Comparison of ENCODE assay signal across 18 cellular contexts in the genomic region with DNA sequence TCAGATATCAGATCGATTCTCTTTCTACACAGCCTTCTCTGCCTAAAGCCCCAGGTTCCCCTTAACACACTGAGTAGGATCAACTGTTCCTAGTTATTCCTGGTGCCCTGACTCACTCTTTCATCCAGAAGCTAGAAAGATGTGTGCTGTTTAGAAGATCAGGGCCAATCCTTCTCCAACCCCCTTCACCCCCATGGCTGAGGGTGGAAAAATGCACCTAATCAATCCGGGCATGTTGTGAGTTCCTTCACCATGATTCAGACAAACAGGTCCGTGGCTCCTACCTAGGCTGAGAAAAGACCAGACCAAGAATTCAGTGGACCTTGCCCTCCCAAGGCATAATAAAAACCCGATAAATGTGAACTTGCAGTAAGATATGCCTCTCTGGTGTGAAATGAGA.
DNase-seq lines count a peak whose midpoint lies in the region; ATAC-seq, FAIRE-seq and TF ChIP-seq lines count a peak whose summit lies in the region.
"Had no signal": no experiment of that assay in that cellular context is flagged by ENCODE, and none has a peak within 500 bp of the region (broad histone marks: within the 10 kb centered on the region; RNA-seq: fewer than 3 reads in every experiment).

No MANE protein-coding gene starts in this region.

- POLR2A ChIA-PET in MCF 10A (lab: Yijun Ruan, JAX): interaction anchor here (0.7 to 1.6 kb wide), 4 partner anchors 8 to 20 kb away, joined by 3 to 9 read pairs (median 4); no protein-coding TSS in a partner anchor

- no peak overlapping the region for H2AK5ac ChIP-seq in trophoblast cell (ENCODE audit: low read length)

- no peaks in the 10 kb centered on the region for H3K9me3 Mint-ChIP-seq in MCF 10A (ENCODE audit: unreplicated experiment)
- H3K9me3 Mint-ChIP-seq: CD14-positive monocyte, GM23338 had no signal

- no peaks in the 10 kb centered on the region for H3K36me3 Mint-ChIP-seq in MCF 10A (ENCODE audit: insufficient read depth, unreplicated experiment)
- H3K36me3 Mint-ChIP-seq: CD14-positive monocyte had no signal

- no peak overlapping the region for H2BK120ac ChIP-seq in trophoblast cell (ENCODE audit: insufficient read depth, low read length, poor library complexity)

- peak; percentile 67 for FAIRE-seq in keratinocyte (lab: Jason Lieb, UNC)
- peak; percentile 77 for FAIRE-seq in urothelium cell line (lab: Jason Lieb, UNC)
- FAIRE-seq in frontal cortex (lab: Jason Lieb, UNC): no peak
- FAIRE-seq: HTR-8/SVneo had no signal

- no peaks in the 10 kb centered on the region for H3K27me3 ChIP-seq in mammary epithelial cell (ENCODE audit: insufficient read depth, low read length)
- H3K27me3 ChIP-seq in keratinocyte (ENCODE audit: control insufficient read depth, extremely low read depth, insufficient read depth, low read length): no peaks in the 10 kb centered on the region
- H3K27me3 ChIP-seq in trophoblast cell (ENCODE audit: insufficient read depth, low read length): no peaks in the 10 kb centered on the region

- no peak overlapping the region for H4K8ac ChIP-seq in trophoblast cell (ENCODE audit: low read depth, low read length)

- no peak overlapping the region for H4K91ac ChIP-seq in trophoblast cell (ENCODE audit: low read depth, low read length)

- H3K79me2 ChIP-seq in mammary epithelial cell (ENCODE audit: insufficient read depth, low read length) (peaks cover 40% of the 10 kb centered on the region), keratinocyte (ENCODE audit: control insufficient read depth, insufficient read depth, low read length) (peaks cover 33% of the 10 kb centered on the region), trophoblast cell (ENCODE audit: control insufficient read depth, insufficient read depth, low read length, poor library complexity) (no peaks in the 10 kb centered on the region)

- H3K9ac ChIP-seq in mammary epithelial cell (ENCODE audit: insufficient read depth, low read length): no peak overlapping the region
- H3K9ac ChIP-seq in keratinocyte (ENCODE audit: control insufficient read depth, extremely low read depth, insufficient read depth, low read length): no peak overlapping the region
- H3K9ac ChIP-seq in trophoblast cell (ENCODE audit: low read length): no peak overlapping the region

- no peak for ATAC-seq in GM18870 (IDR thresholded peaks at IDR 0.05; ENCODE audit: unreplicated experiment)
- ATAC-seq: GM23338 had no signal

- dilution Hi-C loops in mammary epithelial cell (cut with HindIII; ENCODE audit: low sequenced_read_pairs): no loop called here
- dilution Hi-C loops in keratinocyte (cut with MboI; ENCODE audit: extremely low pct_ligation_motif_present, low sequenced_read_pairs): no loop called here

- H3K36me3 ChIP-seq in mammary epithelial cell (ENCODE audit: insufficient read depth, low read length): no peaks in the 10 kb centered on the region
- H3K36me3 ChIP-seq in keratinocyte (ENCODE audit: control insufficient read depth in 2 of 2, extremely low read depth in 1 of 2, insufficient read depth in 2 of 2, low read length in 2 of 2): peaks cover 0 to 4% of the 10 kb centered on the region in 2 experiments
- no peaks in the 10 kb centered on the region for H3K36me3 ChIP-seq in trophoblast cell (ENCODE audit: control insufficient read depth in 1 of 2, insufficient read depth in 2 of 2, low read length in 2 of 2)

- H3K23ac ChIP-seq in trophoblast cell (ENCODE audit: low read length): no peak overlapping the region

- H3K4me1 Mint-ChIP-seq in MCF 10A (ENCODE audit: insufficient read depth, unreplicated experiment): peaks cover 45% of the 10 kb centered on the region

- H4K20me1 ChIP-seq in mammary epithelial cell (ENCODE audit: insufficient read depth, low read length) (no peaks in the 10 kb centered on the region), keratinocyte (ENCODE audit: control insufficient read depth, extremely low read depth, insufficient read depth, low read length) (no peaks in the 10 kb centered on the region)

- CTCF ChIA-PET in mammary epithelial cell (lab: Charles Lee; ENCODE audit: low non-redundant PET) (no interaction called here), MCF 10A (lab: Yijun Ruan, JAX) (interaction anchor here (0.6 to 1.3 kb wide), 4 partner anchors 10 to 166 kb away, joined by 3 to 7 read pairs (median 3); no protein-coding TSS in a partner anchor)

- H3K9me3 ChIP-seq in mammary epithelial cell (replicated peaks; ENCODE audit: insufficient read depth, low read length) (no peaks in the 10 kb centered on the region), keratinocyte (ENCODE audit: control insufficient read depth, low read depth, low read length) (no peaks in the 10 kb centered on the region), trophoblast cell (ENCODE audit: insufficient read depth, low read depth, low read length) (no peaks in the 10 kb centered on the region)

- DNase-seq in mammary epithelial cell (peak; percentile 31), MCF 10A (ENCODE audit: unreplicated experiment) (no peak), keratinocyte (ENCODE audit: low read depth, low spot score) (no peak), trophoblast cell (peak; percentile 89 to 92), urothelium cell line (ENCODE audit: low spot score) (no peak), NCI-H1048 (lab: John Stamatoyannopoulos, UW) (no peak), frontal cortex (ENCODE audit: low spot score in 2 of 2) (no peak)
- DNase-seq: 8988T, NCI-H146, NCI-H2081 treated with DMSO at 0.1 percent for 48 hours, NCI-H2227 treated with DMSO at 0.1 percent for 48 hours, NCI-H526 treated with DMSO at 0.1 percent for 48 hours, PC-9, Right ventricle myocardium superior had no signal

- H3K4me3 ChIP-seq in mammary epithelial cell (replicated peaks in 1 of 3; ENCODE audit: insufficient read depth in 1 of 3, low read depth in 2 of 3, low read length in 3 of 3) (no peak overlapping the region), keratinocyte (ENCODE audit: control insufficient read depth in 2 of 3, extremely low read depth in 1 of 3, insufficient read depth in 2 of 3, low read depth in 1 of 3, low read length in 3 of 3) (no peak overlapping the region), trophoblast cell (ENCODE audit: low read depth, low read length) (no peak overlapping the region)
- H3K4me3 ChIP-seq: GM23338, PC-9 had no signal

- no peak overlapping the region for H2BK5ac ChIP-seq in trophoblast cell (ENCODE audit: low read depth, low read length, poor library complexity)

- H3K4ac ChIP-seq in trophoblast cell (ENCODE audit: low read depth, low read length): no peak overlapping the region

- peaks cover 4% of the 10 kb centered on the region for H3K79me1 ChIP-seq in trophoblast cell (ENCODE audit: low read length)

- no peak for TF ChIP-seq CTCF in mammary epithelial cell (conservative IDR thresholded peaks at IDR 0.05 in 1 of 2, IDR thresholded peaks at IDR 0.05 in 1 of 2; ENCODE audit: extremely low read depth in 1 of 2, insufficient read depth in 1 of 2, low read depth in 1 of 2, low read length in 2 of 2)
- TF ChIP-seq CTCF in MCF 10A (IDR thresholded peaks at IDR 0.05; ENCODE audit: unreplicated experiment): no peak
- TF ChIP-seq CTCF in keratinocyte (optimal IDR thresholded peaks at IDR 0.05 in 1 of 3, IDR thresholded peaks at IDR 0.05 in 1 of 3, conservative IDR thresholded peaks at IDR 0.05 in 1 of 3; ENCODE audit: extremely low read depth in 1 of 3, insufficient read depth in 2 of 3, low read length in 3 of 3): no peak

- H3K9me1 ChIP-seq in keratinocyte (ENCODE audit: control insufficient read depth, extremely low read depth, insufficient read depth, low read length): peaks cover 3% of the 10 kb centered on the region

- no peak overlapping the region for H3K27ac ChIP-seq in mammary epithelial cell (ENCODE audit: insufficient read depth, low read depth, low read length)
- no peak overlapping the region for H3K27ac ChIP-seq in keratinocyte (ENCODE audit: control insufficient read depth, insufficient read depth, low read length)
- no peak overlapping the region for H3K27ac ChIP-seq in trophoblast cell (ENCODE audit: low read depth, low read length)
- H3K27ac ChIP-seq: PC-9 had no signal

- H3K27ac Mint-ChIP-seq in MCF 10A (ENCODE audit: low read depth, unreplicated experiment): no peak overlapping the region
- H3K27ac Mint-ChIP-seq: CD14-positive monocyte, GM23338 had no signal

- H3K18ac ChIP-seq in trophoblast cell (ENCODE audit: low read length): no peak overlapping the region

- WGBS in mammary epithelial cell (ENCODE audit: low coverage, missing lambda C conversion rate): 77% methylated on average over 4 of the region's 4 CpGs
- no CpG with 5 or more reads among the region's 4 CpGs for WGBS in trophoblast cell (ENCODE audit: extremely low coverage, insufficient coverage, insufficient read length)

- in situ Hi-C loops in mammary epithelial cell (cut with MboI; ENCODE audit: low sequenced_read_pairs in 2 of 2): no loop called here

- H3K4me2 ChIP-seq in mammary epithelial cell (ENCODE audit: insufficient read depth, low read depth, low read length): no peak overlapping the region
- H3K4me2 ChIP-seq in keratinocyte (ENCODE audit: control insufficient read depth, extremely low read depth, insufficient read depth, low read depth, low read length): peak overlapping the region; percentile 22
- no peak overlapping the region for H3K4me2 ChIP-seq in trophoblast cell (ENCODE audit: low read length)
- H3K4me2 ChIP-seq: GM23338, PC-9 had no signal

- H2BK12ac ChIP-seq in trophoblast cell (ENCODE audit: low read length): no peak overlapping the region

- H2AFZ ChIP-seq in mammary epithelial cell (ENCODE audit: low read depth, low read length): no peak overlapping the region
- no peak overlapping the region for H2AFZ ChIP-seq in keratinocyte (ENCODE audit: control insufficient read depth, low read length)
- H2AFZ ChIP-seq in trophoblast cell (ENCODE audit: insufficient read depth, low read length, poor library complexity): no peak overlapping the region
- H2AFZ ChIP-seq: GM23338, PC-9 had no signal

- intact Hi-C loops in mammary epithelial cell (cut with micrococcal nuclease) (no loop called here), MCF 10A (cut with micrococcal nuclease) (no loop called here)

- no peak overlapping the region for H3K14ac ChIP-seq in trophoblast cell (ENCODE audit: low read length)

- no peak overlapping the region for H3K4me3 Mint-ChIP-seq in MCF 10A (ENCODE audit: unreplicated experiment)
- H3K4me3 Mint-ChIP-seq: CD14-positive monocyte, GM23338 had no signal

- no peak overlapping the region for H4K12ac ChIP-seq in trophoblast cell (ENCODE audit: low read depth, low read length)

- H3K27me3 Mint-ChIP-seq in MCF 10A (ENCODE audit: insufficient read depth, unreplicated experiment): no peaks in the 10 kb centered on the region

- H3K4me1 ChIP-seq in mammary epithelial cell (ENCODE audit: insufficient read depth, low read length) (peaks cover 47% of the 10 kb centered on the region), keratinocyte (ENCODE audit: control insufficient read depth, extremely low read depth, insufficient read depth, low read length) (peaks cover 57% of the 10 kb centered on the region), trophoblast cell (ENCODE audit: control insufficient read depth in 1 of 2, insufficient read depth in 2 of 2, low read length in 2 of 2) (peaks cover 10 to 13% of the 10 kb centered on the region in 2 experiments)

- BruUV-seq in mammary epithelial cell (replicated peaks; lab: Mats Ljungman, UMichigan) (no TSS peak), MCF 10A (replicated peaks; lab: Mats Ljungman, UMichigan) (no TSS peak)

Comparison
In these comparisons a context has a peak if more than half of its experiments do, and no peak if none do; other contexts are left out.
1. DNase-seq: peak in mammary epithelial cell (single experiment) and trophoblast cell (2 of 2); none in MCF 10A (single experiment), keratinocyte (single experiment), urothelium cell line (single experiment), NCI-H1048 (single experiment) and frontal cortex (0 of 2).